Comparison of ENCODE assay signal across 3 cellular contexts in the genomic region with DNA sequence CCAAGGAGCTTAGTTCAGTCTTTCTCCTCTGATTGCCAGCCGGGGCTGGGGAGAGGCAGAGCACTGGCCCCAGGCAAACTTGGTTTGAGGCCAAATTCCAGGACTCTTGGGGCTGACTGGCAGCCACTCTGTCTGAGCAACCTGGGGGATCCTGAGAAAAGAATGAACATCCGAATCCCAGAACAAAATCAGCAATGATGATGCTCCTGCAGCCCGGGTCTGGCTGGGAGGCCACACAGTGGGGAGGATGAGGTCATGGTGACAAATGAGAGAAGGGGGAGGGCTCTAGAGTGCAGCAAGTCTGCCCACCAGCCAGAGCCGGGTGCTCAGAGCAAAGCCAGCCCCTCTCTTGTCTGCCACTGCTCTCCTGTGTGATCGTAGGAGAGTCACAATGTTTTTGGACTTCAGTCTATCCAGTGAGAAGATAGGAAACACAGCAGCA.
TF ChIP-seq lines count a peak whose summit lies in the region.

No MANE protein-coding gene starts in this region.

TF ChIP-seq in HEK293, 187 proteins besides CTCF, POLR2A, EP300 and RAD21 (continued from another document and continues in another):
- TF ChIP-seq, protein P1, sequence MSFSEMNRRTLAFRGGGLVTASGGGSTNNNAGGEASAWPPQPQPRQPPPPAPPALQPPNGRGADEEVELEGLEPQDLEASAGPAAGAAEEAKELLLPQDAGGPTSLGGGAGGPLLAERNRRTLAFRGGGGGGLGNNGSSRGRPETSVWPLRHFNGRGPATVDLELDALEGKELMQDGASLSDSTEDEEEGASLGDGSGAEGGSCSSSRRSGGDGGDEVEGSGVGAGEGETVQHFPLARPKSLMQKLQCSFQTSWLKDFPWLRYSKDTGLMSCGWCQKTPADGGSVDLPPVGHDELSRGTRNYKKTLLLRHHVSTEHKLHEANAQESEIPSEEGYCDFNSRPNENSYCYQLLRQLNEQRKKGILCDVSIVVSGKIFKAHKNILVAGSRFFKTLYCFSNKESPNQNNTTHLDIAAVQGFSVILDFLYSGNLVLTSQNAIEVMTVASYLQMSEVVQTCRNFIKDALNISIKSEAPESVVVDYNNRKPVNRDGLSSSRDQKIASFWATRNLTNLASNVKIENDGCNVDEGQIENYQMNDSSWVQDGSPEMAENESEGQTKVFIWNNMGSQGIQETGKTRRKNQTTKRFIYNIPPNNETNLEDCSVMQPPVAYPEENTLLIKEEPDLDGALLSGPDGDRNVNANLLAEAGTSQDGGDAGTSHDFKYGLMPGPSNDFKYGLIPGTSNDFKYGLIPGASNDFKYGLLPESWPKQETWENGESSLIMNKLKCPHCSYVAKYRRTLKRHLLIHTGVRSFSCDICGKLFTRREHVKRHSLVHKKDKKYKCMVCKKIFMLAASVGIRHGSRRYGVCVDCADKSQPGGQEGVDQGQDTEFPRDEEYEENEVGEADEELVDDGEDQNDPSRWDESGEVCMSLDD (tag by site-specific recombination; IDR thresholded peaks at IDR 0.05), result no peak
- TF ChIP-seq, protein P2, sequence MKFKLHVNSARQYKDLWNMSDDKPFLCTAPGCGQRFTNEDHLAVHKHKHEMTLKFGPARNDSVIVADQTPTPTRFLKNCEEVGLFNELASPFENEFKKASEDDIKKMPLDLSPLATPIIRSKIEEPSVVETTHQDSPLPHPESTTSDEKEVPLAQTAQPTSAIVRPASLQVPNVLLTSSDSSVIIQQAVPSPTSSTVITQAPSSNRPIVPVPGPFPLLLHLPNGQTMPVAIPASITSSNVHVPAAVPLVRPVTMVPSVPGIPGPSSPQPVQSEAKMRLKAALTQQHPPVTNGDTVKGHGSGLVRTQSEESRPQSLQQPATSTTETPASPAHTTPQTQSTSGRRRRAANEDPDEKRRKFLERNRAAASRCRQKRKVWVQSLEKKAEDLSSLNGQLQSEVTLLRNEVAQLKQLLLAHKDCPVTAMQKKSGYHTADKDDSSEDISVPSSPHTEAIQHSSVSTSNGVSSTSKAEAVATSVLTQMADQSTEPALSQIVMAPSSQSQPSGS (tag by site-specific recombination; IDR thresholded peaks at IDR 0.05; ENCODE audit: low read depth), result peak; percentile 66
- TF ChIP-seq ZNF629 (tag by site-specific recombination; IDR thresholded peaks at IDR 0.05) (peak; percentile 50; the same call in 1 of the 2 replicates), ZNF302 (tag by site-specific recombination; IDR thresholded peaks at IDR 0.05; ENCODE audit: low read depth) (no peak), HOXD13 (CRISPR knock-in tag; IDR thresholded peaks at IDR 0.05; ENCODE audit: borderline replicate concordance) (no peak), ZNF335 (tag by site-specific recombination; conservative IDR thresholded peaks at IDR 0.05) (no peak), ZFP41 (tag by site-specific recombination; IDR thresholded peaks at IDR 0.05; ENCODE audit: borderline replicate concordance) (no peak), ZNF24 (tag by site-specific recombination; IDR thresholded peaks at IDR 0.05) (no peak), BCL11B (tag by site-specific recombination; IDR thresholded peaks at IDR 0.05; ENCODE audit: low read depth) (no peak), ZNF623 (tag by site-specific recombination; IDR thresholded peaks at IDR 0.05) (no peak), KLF16 (tag by site-specific recombination; IDR thresholded peaks at IDR 0.05) (no peak), ZNF214 (tag by site-specific recombination; IDR thresholded peaks at IDR 0.05; ENCODE audit: borderline replicate concordance) (no peak), ZNF138 (tag by site-specific recombination; IDR thresholded peaks at IDR 0.05; ENCODE audit: borderline replicate concordance) (no peak), ZNF600 (tag by site-specific recombination; IDR thresholded peaks at IDR 0.05) (peak; percentile 72), ZNF624 (tag by site-specific recombination; IDR thresholded peaks at IDR 0.05) (no peak), ZNF768 (tag by site-specific recombination; IDR thresholded peaks at IDR 0.05) (no peak), ZNF202 (tag by site-specific recombination; IDR thresholded peaks at IDR 0.05; ENCODE audit: borderline replicate concordance) (no peak), FEZF1 (tag by site-specific recombination; IDR thresholded peaks at IDR 0.05) (peak; percentile 76), MZF1 (tag by site-specific recombination; IDR thresholded peaks at IDR 0.05; ENCODE audit: borderline replicate concordance) (no peak)
- TF ChIP-seq, protein P3, sequence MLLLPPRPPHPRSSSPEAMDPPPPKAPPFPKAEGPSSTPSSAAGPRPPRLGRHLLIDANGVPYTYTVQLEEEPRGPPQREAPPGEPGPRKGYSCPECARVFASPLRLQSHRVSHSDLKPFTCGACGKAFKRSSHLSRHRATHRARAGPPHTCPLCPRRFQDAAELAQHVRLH (tag by site-specific recombination; IDR thresholded peaks at IDR 0.05), result no peak

TF ChIP-seq in WTC11, 78 proteins besides CTCF, POLR2A, EP300 and RAD21 (continued from another document and continues in another):
- TF ChIP-seq ZNF423 (CRISPR knock-in tag; IDR thresholded peaks at IDR 0.05), result no peak
- TF ChIP-seq JUN (CRISPR knock-in tag; IDR thresholded peaks at IDR 0.05), result no peak
- TF ChIP-seq, protein P4, sequence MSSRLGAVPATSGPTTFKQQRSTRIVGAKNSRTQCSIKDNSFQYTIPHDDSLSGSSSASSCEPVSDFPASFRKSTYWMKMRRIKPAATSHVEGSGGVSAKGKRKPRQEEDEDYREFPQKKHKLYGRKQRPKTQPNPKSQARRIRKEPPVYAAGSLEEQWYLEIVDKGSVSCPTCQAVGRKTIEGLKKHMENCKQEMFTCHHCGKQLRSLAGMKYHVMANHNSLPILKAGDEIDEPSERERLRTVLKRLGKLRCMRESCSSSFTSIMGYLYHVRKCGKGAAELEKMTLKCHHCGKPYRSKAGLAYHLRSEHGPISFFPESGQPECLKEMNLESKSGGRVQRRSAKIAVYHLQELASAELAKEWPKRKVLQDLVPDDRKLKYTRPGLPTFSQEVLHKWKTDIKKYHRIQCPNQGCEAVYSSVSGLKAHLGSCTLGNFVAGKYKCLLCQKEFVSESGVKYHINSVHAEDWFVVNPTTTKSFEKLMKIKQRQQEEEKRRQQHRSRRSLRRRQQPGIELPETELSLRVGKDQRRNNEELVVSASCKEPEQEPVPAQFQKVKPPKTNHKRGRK (CRISPR knock-in tag; IDR thresholded peaks at IDR 0.05; ENCODE audit: borderline replicate concordance), result no peak
- TF ChIP-seq, protein P5, sequence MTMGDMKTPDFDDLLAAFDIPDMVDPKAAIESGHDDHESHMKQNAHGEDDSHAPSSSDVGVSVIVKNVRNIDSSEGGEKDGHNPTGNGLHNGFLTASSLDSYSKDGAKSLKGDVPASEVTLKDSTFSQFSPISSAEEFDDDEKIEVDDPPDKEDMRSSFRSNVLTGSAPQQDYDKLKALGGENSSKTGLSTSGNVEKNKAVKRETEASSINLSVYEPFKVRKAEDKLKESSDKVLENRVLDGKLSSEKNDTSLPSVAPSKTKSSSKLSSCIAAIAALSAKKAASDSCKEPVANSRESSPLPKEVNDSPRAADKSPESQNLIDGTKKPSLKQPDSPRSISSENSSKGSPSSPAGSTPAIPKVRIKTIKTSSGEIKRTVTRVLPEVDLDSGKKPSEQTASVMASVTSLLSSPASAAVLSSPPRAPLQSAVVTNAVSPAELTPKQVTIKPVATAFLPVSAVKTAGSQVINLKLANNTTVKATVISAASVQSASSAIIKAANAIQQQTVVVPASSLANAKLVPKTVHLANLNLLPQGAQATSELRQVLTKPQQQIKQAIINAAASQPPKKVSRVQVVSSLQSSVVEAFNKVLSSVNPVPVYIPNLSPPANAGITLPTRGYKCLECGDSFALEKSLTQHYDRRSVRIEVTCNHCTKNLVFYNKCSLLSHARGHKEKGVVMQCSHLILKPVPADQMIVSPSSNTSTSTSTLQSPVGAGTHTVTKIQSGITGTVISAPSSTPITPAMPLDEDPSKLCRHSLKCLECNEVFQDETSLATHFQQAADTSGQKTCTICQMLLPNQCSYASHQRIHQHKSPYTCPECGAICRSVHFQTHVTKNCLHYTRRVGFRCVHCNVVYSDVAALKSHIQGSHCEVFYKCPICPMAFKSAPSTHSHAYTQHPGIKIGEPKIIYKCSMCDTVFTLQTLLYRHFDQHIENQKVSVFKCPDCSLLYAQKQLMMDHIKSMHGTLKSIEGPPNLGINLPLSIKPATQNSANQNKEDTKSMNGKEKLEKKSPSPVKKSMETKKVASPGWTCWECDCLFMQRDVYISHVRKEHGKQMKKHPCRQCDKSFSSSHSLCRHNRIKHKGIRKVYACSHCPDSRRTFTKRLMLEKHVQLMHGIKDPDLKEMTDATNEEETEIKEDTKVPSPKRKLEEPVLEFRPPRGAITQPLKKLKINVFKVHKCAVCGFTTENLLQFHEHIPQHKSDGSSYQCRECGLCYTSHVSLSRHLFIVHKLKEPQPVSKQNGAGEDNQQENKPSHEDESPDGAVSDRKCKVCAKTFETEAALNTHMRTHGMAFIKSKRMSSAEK (CRISPR knock-in tag; IDR thresholded peaks at IDR 0.05; ENCODE audit: borderline replicate concordance), result no peak
- no peak for TF ChIP-seq ESRRA (CRISPR knock-in tag; IDR thresholded peaks at IDR 0.05; ENCODE audit: borderline replicate concordance)
- no peak for TF ChIP-seq EMX1 (CRISPR knock-in tag; IDR thresholded peaks at IDR 0.05)

TF ChIP-seq in HepG2, 621 proteins besides CTCF, POLR2A, EP300 and RAD21 (continued from another document and continues in another):
- TF ChIP-seq, protein P6, sequence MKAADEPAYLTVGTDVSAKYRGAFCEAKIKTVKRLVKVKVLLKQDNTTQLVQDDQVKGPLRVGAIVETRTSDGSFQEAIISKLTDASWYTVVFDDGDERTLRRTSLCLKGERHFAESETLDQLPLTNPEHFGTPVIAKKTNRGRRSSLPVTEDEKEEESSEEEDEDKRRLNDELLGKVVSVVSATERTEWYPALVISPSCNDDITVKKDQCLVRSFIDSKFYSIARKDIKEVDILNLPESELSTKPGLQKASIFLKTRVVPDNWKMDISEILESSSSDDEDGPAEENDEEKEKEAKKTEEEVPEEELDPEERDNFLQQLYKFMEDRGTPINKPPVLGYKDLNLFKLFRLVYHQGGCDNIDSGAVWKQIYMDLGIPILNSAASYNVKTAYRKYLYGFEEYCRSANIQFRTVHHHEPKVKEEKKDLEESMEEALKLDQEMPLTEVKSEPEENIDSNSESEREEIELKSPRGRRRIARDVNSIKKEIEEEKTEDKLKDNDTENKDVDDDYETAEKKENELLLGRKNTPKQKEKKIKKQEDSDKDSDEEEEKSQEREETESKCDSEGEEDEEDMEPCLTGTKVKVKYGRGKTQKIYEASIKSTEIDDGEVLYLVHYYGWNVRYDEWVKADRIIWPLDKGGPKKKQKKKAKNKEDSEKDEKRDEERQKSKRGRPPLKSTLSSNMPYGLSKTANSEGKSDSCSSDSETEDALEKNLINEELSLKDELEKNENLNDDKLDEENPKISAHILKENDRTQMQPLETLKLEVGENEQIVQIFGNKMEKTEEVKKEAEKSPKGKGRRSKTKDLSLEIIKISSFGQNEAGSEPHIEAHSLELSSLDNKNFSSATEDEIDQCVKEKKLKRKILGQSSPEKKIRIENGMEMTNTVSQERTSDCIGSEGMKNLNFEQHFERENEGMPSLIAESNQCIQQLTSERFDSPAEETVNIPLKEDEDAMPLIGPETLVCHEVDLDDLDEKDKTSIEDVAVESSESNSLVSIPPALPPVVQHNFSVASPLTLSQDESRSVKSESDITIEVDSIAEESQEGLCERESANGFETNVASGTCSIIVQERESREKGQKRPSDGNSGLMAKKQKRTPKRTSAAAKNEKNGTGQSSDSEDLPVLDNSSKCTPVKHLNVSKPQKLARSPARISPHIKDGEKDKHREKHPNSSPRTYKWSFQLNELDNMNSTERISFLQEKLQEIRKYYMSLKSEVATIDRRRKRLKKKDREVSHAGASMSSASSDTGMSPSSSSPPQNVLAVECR (CRISPR knock-in tag; IDR thresholded peaks at IDR 0.05; ENCODE audit: borderline replicate concordance), result no peak
- no peak for TF ChIP-seq ZNF790 (CRISPR knock-in tag; IDR thresholded peaks at IDR 0.05; ENCODE audit: borderline replicate concordance)
- TF ChIP-seq ZNF547 (CRISPR knock-in tag; IDR thresholded peaks at IDR 0.05), result no peak
- TF ChIP-seq KDM3A (CRISPR knock-in tag; IDR thresholded peaks at IDR 0.05; ENCODE audit: low read depth), result no peak
- TF ChIP-seq, protein P7, sequence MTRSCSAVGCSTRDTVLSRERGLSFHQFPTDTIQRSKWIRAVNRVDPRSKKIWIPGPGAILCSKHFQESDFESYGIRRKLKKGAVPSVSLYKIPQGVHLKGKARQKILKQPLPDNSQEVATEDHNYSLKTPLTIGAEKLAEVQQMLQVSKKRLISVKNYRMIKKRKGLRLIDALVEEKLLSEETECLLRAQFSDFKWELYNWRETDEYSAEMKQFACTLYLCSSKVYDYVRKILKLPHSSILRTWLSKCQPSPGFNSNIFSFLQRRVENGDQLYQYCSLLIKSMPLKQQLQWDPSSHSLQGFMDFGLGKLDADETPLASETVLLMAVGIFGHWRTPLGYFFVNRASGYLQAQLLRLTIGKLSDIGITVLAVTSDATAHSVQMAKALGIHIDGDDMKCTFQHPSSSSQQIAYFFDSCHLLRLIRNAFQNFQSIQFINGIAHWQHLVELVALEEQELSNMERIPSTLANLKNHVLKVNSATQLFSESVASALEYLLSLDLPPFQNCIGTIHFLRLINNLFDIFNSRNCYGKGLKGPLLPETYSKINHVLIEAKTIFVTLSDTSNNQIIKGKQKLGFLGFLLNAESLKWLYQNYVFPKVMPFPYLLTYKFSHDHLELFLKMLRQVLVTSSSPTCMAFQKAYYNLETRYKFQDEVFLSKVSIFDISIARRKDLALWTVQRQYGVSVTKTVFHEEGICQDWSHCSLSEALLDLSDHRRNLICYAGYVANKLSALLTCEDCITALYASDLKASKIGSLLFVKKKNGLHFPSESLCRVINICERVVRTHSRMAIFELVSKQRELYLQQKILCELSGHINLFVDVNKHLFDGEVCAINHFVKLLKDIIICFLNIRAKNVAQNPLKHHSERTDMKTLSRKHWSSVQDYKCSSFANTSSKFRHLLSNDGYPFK (CRISPR knock-in tag; IDR thresholded peaks at IDR 0.05; ENCODE audit: borderline replicate concordance), result no peak
- TF ChIP-seq, protein P8, sequence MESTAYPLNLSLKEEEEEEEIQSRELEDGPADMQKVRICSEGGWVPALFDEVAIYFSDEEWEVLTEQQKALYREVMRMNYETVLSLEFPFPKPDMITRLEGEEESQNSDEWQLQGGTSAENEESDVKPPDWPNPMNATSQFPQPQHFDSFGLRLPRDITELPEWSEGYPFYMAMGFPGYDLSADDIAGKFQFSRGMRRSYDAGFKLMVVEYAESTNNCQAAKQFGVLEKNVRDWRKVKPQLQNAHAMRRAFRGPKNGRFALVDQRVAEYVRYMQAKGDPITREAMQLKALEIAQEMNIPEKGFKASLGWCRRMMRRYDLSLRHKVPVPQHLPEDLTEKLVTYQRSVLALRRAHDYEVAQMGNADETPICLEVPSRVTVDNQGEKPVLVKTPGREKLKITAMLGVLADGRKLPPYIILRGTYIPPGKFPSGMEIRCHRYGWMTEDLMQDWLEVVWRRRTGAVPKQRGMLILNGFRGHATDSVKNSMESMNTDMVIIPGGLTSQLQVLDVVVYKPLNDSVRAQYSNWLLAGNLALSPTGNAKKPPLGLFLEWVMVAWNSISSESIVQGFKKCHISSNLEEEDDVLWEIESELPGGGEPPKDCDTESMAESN (CRISPR knock-in tag; conservative IDR thresholded peaks at IDR 0.05), result no peak
- TF ChIP-seq HOXA3 (CRISPR knock-in tag; IDR thresholded peaks at IDR 0.05), result no peak
- TF ChIP-seq ZNF761 (CRISPR knock-in tag; conservative IDR thresholded peaks at IDR 0.05), result no peak
